Comparison of ENCODE assay signal across 9 cellular contexts in the genomic region with DNA sequence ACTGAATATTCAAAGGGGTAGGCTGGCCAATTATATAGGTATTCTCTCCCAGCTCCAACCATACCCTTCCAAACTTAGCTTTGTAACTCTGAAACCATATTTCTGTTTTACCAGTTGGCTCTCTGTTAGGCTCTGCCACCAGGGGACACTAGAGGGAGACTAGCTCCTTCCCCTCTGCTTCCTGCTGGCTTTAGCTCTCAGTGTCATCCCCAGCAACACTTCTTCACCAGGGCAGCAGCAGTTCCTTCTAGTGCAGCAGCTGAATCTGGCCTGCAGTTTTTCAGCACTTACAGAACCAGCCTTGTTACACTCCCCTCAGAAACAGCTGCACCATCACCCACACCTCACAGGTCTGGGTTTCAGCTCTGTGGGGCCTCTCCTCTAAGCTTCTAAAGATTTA. TPM values are rescaled to one million over a fixed set of nuclear protein-coding genes. Genes with fewer than 3 reads are reported as not detected.
DNase-seq lines count a peak whose midpoint lies in the region; ATAC-seq and TF ChIP-seq lines count a peak whose summit lies in the region.
"Had no signal": no experiment of that assay in that cellular context is flagged by ENCODE, and none has a peak within 500 bp of the region (broad histone marks: within the 10 kb centered on the region; RNA-seq: fewer than 3 reads in every experiment).

No MANE protein-coding gene starts in this region.

- DNase-seq in A673 (ENCODE audit: low spot score) (peak; percentile 39), iPS DF 19.7 (ENCODE audit: low read depth, low spot score) (peak; percentile 52), amniotic stem cell (lab: John Stamatoyannopoulos, UW) (no peak), uterus (no peak), COLO829 (ENCODE audit: low spot score) (no peak)
- peak; percentile 14 for DNase-seq in activated CD4-positive, alpha-beta T cell treated with anti-CD3 and anti-CD28 coated beads for 1 hour
- DNase-seq: NCI-H524 treated with DMSO at 0.1 percent for 48 hours had no signal

- H3K9me3 ChIP-seq in A673 (ENCODE audit: low read depth, low read length, poor library complexity, severe bottlenecking) (no peaks in the 10 kb centered on the region), uterus (no peaks in the 10 kb centered on the region)

- H3K4me1 ChIP-seq in A673 (ENCODE audit: insufficient read depth, low read length, poor library complexity, severe bottlenecking) (no peaks in the 10 kb centered on the region), uterus (no peaks in the 10 kb centered on the region)

- CTCF ChIA-PET in A673 (lab: Charles Lee) = interaction anchor here (0.9 to 1.1 kb wide), 2 partner anchors 41 to 237 kb away, joined by 3 to 4 read pairs; no protein-coding TSS in a partner anchor

- H3K27ac ChIP-seq in A673 (ENCODE audit: low read depth, low read length, poor library complexity, severe bottlenecking) = no peak overlapping the region
- H3K27ac ChIP-seq in uterus = no peak overlapping the region

- TF ChIP-seq CTCF in A673 (conservative IDR thresholded peaks at IDR 0.05; ENCODE audit: low read depth, low read length) = peak; percentile 51
- TF ChIP-seq CTCF in uterus (IDR thresholded peaks at IDR 0.05) = no peak

- POLR2A ChIA-PET in A673 (lab: Charles Lee; ENCODE audit: low non-redundant PET) = no interaction called here

- peak; percentile 64 for ATAC-seq in GM21390 (IDR thresholded peaks at IDR 0.05; ENCODE audit: unreplicated experiment)
- ATAC-seq in HG02852 (IDR thresholded peaks at IDR 0.05; ENCODE audit: unreplicated experiment) = no peak

- H3K4me3 ChIP-seq in A673 (ENCODE audit: low read depth, low read length, poor library complexity, severe bottlenecking) (no peak overlapping the region), uterus (no peak overlapping the region)

- TF ChIP-seq POLR2A in uterus (IDR thresholded peaks at IDR 0.05) = no peak

- H3K27me3 ChIP-seq in A673 (replicated peaks; ENCODE audit: insufficient read depth, low read depth, low read length, poor library complexity) = no peaks in the 10 kb centered on the region
- no peaks in the 10 kb centered on the region for H3K27me3 ChIP-seq in uterus

- H3K36me3 ChIP-seq in A673 (ENCODE audit: insufficient read depth, low read length, poor library complexity, severe bottlenecking) = no peaks in the 10 kb centered on the region
- H3K36me3 ChIP-seq in uterus = no peaks in the 10 kb centered on the region

- intact Hi-C loops in A673 (cut with micrococcal nuclease; ENCODE audit: unreplicated experiment) (no loop called here), uterus (cut with DNase I; ENCODE audit: low total_unique reads) (no loop called here)

- no TSS peak for BruUV-seq in A673 (replicated peaks; lab: Mats Ljungman, UMichigan)

RNA-seq across cellular contexts. Expression of gene DOCK9, which starts 51.0 kb away (rescaled TPM):
- total RNA-seq in A673 (2021) (4.2 and 4.5 TPM in 2 replicates), uterus (100 to 1,000 TPM in 3 of 4 donors, 10 to 100 TPM in 1; 79.1 to 197 (median 107) TPM)

Comparison
In these comparisons a context has a peak if more than half of its experiments do, and no peak if none do; other contexts are left out.
1. DNase-seq: peak in A673 (single experiment), activated CD4-positive, alpha-beta T cell treated with anti-CD3 and anti-CD28 coated beads for 1 hour (single experiment) and iPS DF 19.7 (single experiment); none in amniotic stem cell (single experiment), uterus (0 of 2) and COLO829 (single experiment).
2. RNA of gene DOCK9, which starts 51.0 kb away (total RNA-seq): 79.1 to 197 TPM in uterus; 4.2 to 4.5 TPM in A673; every median in the first group is over 10 times any median in the second.